In the genomic region with DNA sequence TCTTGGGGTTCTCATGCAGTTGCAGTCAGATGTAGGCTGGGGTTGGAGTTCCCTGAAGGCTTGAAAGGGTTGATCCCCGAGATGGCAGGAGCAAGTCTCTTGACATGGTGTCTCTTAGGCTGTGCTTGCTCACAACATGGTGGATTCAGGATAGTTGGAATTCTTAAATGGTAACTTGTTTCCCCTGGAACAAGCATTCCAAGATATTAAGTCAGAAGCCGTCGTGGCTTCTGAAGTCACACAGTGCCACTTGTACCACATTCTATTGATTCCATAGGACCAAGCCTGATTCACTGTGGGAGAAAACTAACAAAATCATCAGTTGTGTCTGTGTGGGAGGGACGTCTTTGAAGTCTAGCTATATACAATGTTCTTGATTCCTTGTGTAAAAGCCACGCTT, we compare ENCODE assay signal across 27 cellular contexts. TPM values are rescaled to one million over a fixed set of nuclear protein-coding genes. Genes with fewer than 3 reads are reported as not detected.
DNase-seq lines count a peak whose midpoint lies in the region; ATAC-seq, FAIRE-seq and TF ChIP-seq lines count a peak whose summit lies in the region.
"Had no signal": no experiment of that assay in that cellular context is flagged by ENCODE, and none has a peak within 500 bp of the region (broad histone marks: within the 10 kb centered on the region; RNA-seq: fewer than 3 reads in every experiment).

No MANE protein-coding gene starts in this region.

- no peaks in the 10 kb centered on the region for H3K9me2 ChIP-seq in GM23248 (ENCODE audit: insufficient read depth)

- peaks cover 22% of the 10 kb centered on the region for H3K4me1 ChIP-seq in GM23248 (ENCODE audit: insufficient read depth)
- H3K4me1 ChIP-seq in fibroblast of lung (ENCODE audit: control insufficient read depth, extremely low read depth, insufficient read depth, low read length): peaks cover 4% of the 10 kb centered on the region
- H3K4me1 ChIP-seq in smooth muscle cell (ENCODE audit: low read depth): no peaks in the 10 kb centered on the region
- peaks cover 0 to 7% (median 0%) of the 10 kb centered on the region in 3 donors for H3K4me1 ChIP-seq in pancreas

- TF ChIP-seq CTCF in fibroblast of lung (conservative IDR thresholded peaks at IDR 0.05 in 1 of 2, IDR thresholded peaks at IDR 0.05 in 1 of 2; ENCODE audit: low read depth in 1 of 2, low read length in 2 of 2) (no peak), smooth muscle cell (IDR thresholded peaks at IDR 0.05; ENCODE audit: borderline replicate concordance, insufficient read depth, poor library complexity, severe bottlenecking) (no peak), pancreas (IDR thresholded peaks at IDR 0.05) (no peak)

- H3F3A ChIP-seq in GM23248 (ENCODE audit: insufficient read depth): peaks cover 5% of the 10 kb centered on the region
- no peaks in the 10 kb centered on the region for H3F3A ChIP-seq in smooth muscle cell (ENCODE audit: low read depth)

- H3K4me2 ChIP-seq in GM23248 (ENCODE audit: unreplicated experiment): peak overlapping the region; percentile 52
- no peak overlapping the region for H3K4me2 ChIP-seq in fibroblast of lung (ENCODE audit: extremely low read depth, insufficient read depth, low read length)
- H3K4me2 ChIP-seq in smooth muscle cell: peak overlapping the region; percentile 19

- intact Hi-C loops in pancreas (cut with DNase I): no loop called here
- intact Hi-C loops in left ventricle myocardium superior (cut with micrococcal nuclease): no loop called here

- no peak overlapping the region for H3K27ac ChIP-seq in GM23248
- H3K27ac ChIP-seq in fibroblast of lung (ENCODE audit: insufficient read depth, low read length): no peak overlapping the region
- H3K27ac ChIP-seq in smooth muscle cell (ENCODE audit: low read depth): no peak overlapping the region
- no peak overlapping the region for H3K27ac ChIP-seq in pancreas
- H3K27ac ChIP-seq: C4-2B, Peyer's patch, right lobe of liver, thyroid gland, WERI-Rb-1 had no signal

- DNase-seq in GM23248 (peak; percentile 31), RCC 7860 (ENCODE audit: low spot score) (peak; percentile 14), fibroblast of lung (ENCODE audit: low read depth in 2 of 2) (peak in 1 of 2 donors; percentile 27), smooth muscle cell (lab: John Stamatoyannopoulos, UW; ENCODE audit: unreplicated experiment) (no peak), pancreas (no peak), left ventricle myocardium superior (no peak)
- no peak for DNase-seq in stimulated activated CD4-positive, alpha-beta T cell treated with anti-CD3 and anti-CD28 coated beads, Interleukin-1b, Interleukin-23, amount 100 ng/mL, for 48 hours
- DNase-seq: activated CD4-positive, alpha-beta T cell treated with anti-CD3 and anti-CD28 coated beads for 4 hours; amygdala; COR-L47; KG1; NCI-H1417; NCI-H2081 treated with DMSO at 0.1 percent for 48 hours; NCI-H226; NCI-H748 treated with DMSO at 0.1 percent for 48 hours; Peyer's patch; right lobe of liver; SIG-M5; stimulated activated CD4-positive, alpha-beta T cell treated with anti-CD3 and anti-CD28 coated beads, Interleukin-12 subunit alpha, Interleukin-12 subunit beta, amount 100 ng/mL, for 4 hours; stimulated activated CD4-positive, alpha-beta T cell treated with anti-CD3 and anti-CD28 coated beads, Interleukin-4, amount 100 ng/mL, for 1 hour; T1000; thyroid gland; WERI-Rb-1 had no signal

- WGBS in GM23248 (ENCODE audit: low coverage in 1 of 2, low lambda C conversion rate in 2 of 2, missing lambda C conversion rate in 2 of 2), 2 experiments: 55 to 63% methylated on average over 5 of the region's 5 CpGs
- WGBS in smooth muscle cell (ENCODE audit: low lambda C conversion rate): 44% methylated on average over 5 of the region's 5 CpGs
- WGBS in pancreas, 2 donors: 78% methylated on average over 5 of the region's 5 CpGs

- H3K9ac ChIP-seq in GM23248: no peak overlapping the region
- no peak overlapping the region for H3K9ac ChIP-seq in fibroblast of lung (ENCODE audit: insufficient read depth, low read length)
- no peak overlapping the region for H3K9ac ChIP-seq in smooth muscle cell (ENCODE audit: low read depth)

- no peaks in the 10 kb centered on the region for H4K20me1 ChIP-seq in GM23248 (ENCODE audit: insufficient read depth)
- no peaks in the 10 kb centered on the region for H4K20me1 ChIP-seq in fibroblast of lung (ENCODE audit: control insufficient read depth, extremely low read depth, insufficient read depth, low read length)
- no peaks in the 10 kb centered on the region for H4K20me1 ChIP-seq in smooth muscle cell (ENCODE audit: low read depth)

- H3K4me3 ChIP-seq in GM23248 (no peak overlapping the region), fibroblast of lung (replicated peaks in 1 of 4; ENCODE audit: control extremely low read depth in 1 of 4, insufficient read depth in 1 of 4, low read depth in 3 of 4, low read length in 4 of 4) (no peak overlapping the region), smooth muscle cell (no peak overlapping the region), pancreas (no peak overlapping the region)
- H3K4me3 ChIP-seq: Peyer's patch, right lobe of liver, thyroid gland had no signal

- H3K36me3 ChIP-seq in GM23248 (ENCODE audit: low read depth) (no peaks in the 10 kb centered on the region), fibroblast of lung (ENCODE audit: control insufficient read depth, insufficient read depth, low read length) (no peaks in the 10 kb centered on the region), smooth muscle cell (ENCODE audit: low read depth) (no peaks in the 10 kb centered on the region), pancreas (no peaks in the 10 kb centered on the region)
- H3K36me3 ChIP-seq: Peyer's patch, right lobe of liver, thyroid gland, WERI-Rb-1 had no signal

- H2AFZ ChIP-seq in GM23248 (peak overlapping the region; percentile 63), fibroblast of lung (ENCODE audit: low read length) (peak overlapping the region; percentile 43), smooth muscle cell (ENCODE audit: low read depth) (peak overlapping the region; percentile 93)

- no peaks in the 10 kb centered on the region for H3K27me3 ChIP-seq in GM23248 (replicated peaks; ENCODE audit: insufficient read depth)
- no peaks in the 10 kb centered on the region for H3K27me3 ChIP-seq in fibroblast of lung (ENCODE audit: control insufficient read depth, insufficient read depth, low read length)
- H3K27me3 ChIP-seq in smooth muscle cell (ENCODE audit: low read depth): no peaks in the 10 kb centered on the region
- H3K27me3 ChIP-seq in pancreas: no peaks in the 10 kb centered on the region
- H3K27me3 ChIP-seq: Peyer's patch, right lobe of liver, thyroid gland had no signal

- H3K9me3 ChIP-seq in GM23248 (ENCODE audit: low read depth): no peaks in the 10 kb centered on the region
- no peaks in the 10 kb centered on the region for H3K9me3 ChIP-seq in fibroblast of lung (ENCODE audit: control insufficient read depth, insufficient read depth, low read depth, low read length)
- no peaks in the 10 kb centered on the region for H3K9me3 ChIP-seq in smooth muscle cell (replicated peaks; ENCODE audit: low read depth)
- H3K9me3 ChIP-seq in pancreas: no peaks in the 10 kb centered on the region
- H3K9me3 ChIP-seq: Peyer's patch, right lobe of liver, thyroid gland had no signal

- FAIRE-seq in RCC 7860 (lab: Jason Lieb, UNC) (no peak), pancreas (lab: Jason Lieb, UNC) (no peak)
- FAIRE-seq: bronchial epithelial cell, G401.6 had no signal

- ATAC-seq in pancreas (no peak), left ventricle myocardium superior (no peak)
- ATAC-seq: left lobe of liver, right lobe of liver had no signal

- in situ Hi-C loops in GM23248 (cut with MboI): no loop called here

- H3K79me2 ChIP-seq in GM23248 (ENCODE audit: insufficient read depth) (peaks cover 11% of the 10 kb centered on the region), fibroblast of lung (ENCODE audit: control insufficient read depth, insufficient read depth, low read length) (peaks cover 7% of the 10 kb centered on the region), smooth muscle cell (ENCODE audit: low read depth) (peaks cover 7% of the 10 kb centered on the region)

RNA-seq across cellular contexts. Expression of gene SLC35B4, which starts 3.5 kb away (rescaled TPM):
- 12.9 and 15.6 TPM in 2 replicates for total RNA-seq in GM23248 (2014; rRNA removed; shearing (Covaris generic))
- polyA plus RNA-seq in GM23248 (2016; fragmentation: Nextera tagmentation; extraction: Ambion mirVana): 22.2 and 25.7 TPM in 2 replicates
- total RNA-seq in fibroblast of lung: 13.6 and 13.7 TPM in 2 replicates
- polyA plus RNA-seq in fibroblast of lung: 20.1 and 23.2 TPM in 2 replicates
- polyA plus RNA-seq in fibroblast of lung (2012): 12.4 and 14.4 TPM in 2 replicates
- polyA minus RNA-seq in fibroblast of lung (ENCODE audit: low replicate concordance): 70.6 and 85.3 TPM in 2 replicates
- total RNA-seq in smooth muscle cell: 14.5 and 21.3 TPM in 2 replicates
- polyA plus RNA-seq in smooth muscle cell: 19.8 and 26.7 TPM in 2 replicates
- 1 to 10 TPM; 2.2 to 8.0 (median 3.0) TPM for total RNA-seq in pancreas
- polyA plus RNA-seq in pancreas: 1 to 10 TPM; 3.8 to 4.6 TPM
- 4.3 TPM for total RNA-seq in left ventricle myocardium superior

Comparison
In these comparisons a context has a peak if more than half of its experiments do, and no peak if none do; other contexts are left out.
1. DNase-seq: peak in GM23248 (single experiment) and RCC 7860 (single experiment); none in smooth muscle cell (single experiment), pancreas (0 of 6), stimulated activated CD4-positive, alpha-beta T cell treated with anti-CD3 and anti-CD28 coated beads, Interleukin-1b, Interleukin-23, amount 100 ng/mL, for 48 hours (single experiment) and left ventricle myocardium superior (single experiment).
2. H2AFZ ChIP-seq: peak in every context shown above with its lines; median percentile 93 in smooth muscle cell; 63 in GM23248; 43 in fibroblast of lung.